Comparison of ENCODE assay signal across 9 cellular contexts in genomic region chr1:39491146-39491921, GRCh38. TPM values are rescaled to one million over a fixed set of nuclear protein-coding genes. Genes with fewer than 3 reads are reported as not detected.
A peak's percentile ranks its signal among the peaks of the same experiment; 100 is the strongest.
DNase-seq lines count a peak whose midpoint lies in the region; ATAC-seq and TF ChIP-seq lines count a peak whose summit lies in the region.
"Had no signal": no experiment of that assay in that cellular context is flagged by ENCODE, and none has a peak within 500 bp of the region (broad histone marks: within the 10 kb centered on the region; RNA-seq: fewer than 3 reads in every experiment).

Gene BMP8A (plus strand): TSS chr1:39491636. CDS start chr1:39491992, 356 bp downstream.

- peaks cover 22% of the 10 kb centered on the region for H3K27me3 Mint-ChIP-seq in endothelial cell (ENCODE audit: unreplicated experiment)
- peaks cover 8 to 10% of the 10 kb centered on the region in 2 donors for H3K27me3 Mint-ChIP-seq in natural killer cell treated with Interleukin-12 subunit alpha and Interleukin-12 subunit beta and Interleukin-15 and Interleukin-18, amount 100 ng/mL, for 72 hours

- no peaks in the 10 kb centered on the region for H3K4me1 Mint-ChIP-seq in endothelial cell (ENCODE audit: unreplicated experiment)
- H3K4me1 Mint-ChIP-seq in natural killer cell treated with Interleukin-12 subunit alpha and Interleukin-12 subunit beta and Interleukin-15 and Interleukin-18, amount 100 ng/mL, for 72 hours (ENCODE audit: low read depth in 2 of 2) = peaks cover 3 to 12% of the 10 kb centered on the region in 2 donors

- peaks cover 4% of the 10 kb centered on the region for H3K36me3 Mint-ChIP-seq in endothelial cell (ENCODE audit: low read depth, unreplicated experiment)
- H3K36me3 Mint-ChIP-seq in natural killer cell treated with Interleukin-12 subunit alpha and Interleukin-12 subunit beta and Interleukin-15 and Interleukin-18, amount 100 ng/mL, for 72 hours = no peaks in the 10 kb centered on the region

- DNase-seq in SKM-1 treated with dmso at 0.1 percent for 144 hours (lab: John Stamatoyannopoulos, UW; ENCODE audit: unreplicated experiment) = peak; percentile 16
- DNase-seq in SKM-1 (lab: John Stamatoyannopoulos, UW; ENCODE audit: unreplicated experiment) = no peak
- DNase-seq in NCI-H510A treated with DMSO at 0.1 percent for 48 hours (lab: John Stamatoyannopoulos, UW) = peak; percentile 99
- DNase-seq in activated CD8-positive, alpha-beta memory T cell treated with anti-CD3 and anti-CD28 coated beads for 24 hours = peak; percentile 88
- DNase-seq in endothelial cell (ENCODE audit: low spot score) = peak; percentile 70
- DNase-seq in natural killer cell treated with Interleukin-12 subunit alpha and Interleukin-12 subunit beta and Interleukin-15 and Interleukin-18, amount 100 ng/mL, for 72 hours (ENCODE audit: low spot score) = peak; percentile 85
- DNase-seq in stimulated activated naive CD8-positive, alpha-beta T cell treated with anti-CD3 and anti-CD28 coated beads, Interleukin-15, Interleukin-2, amounts not matched to agents 100 U/mL and 50 U/mL, for 24 hours = peak; percentile 81

- peak; percentile 68 for ATAC-seq in HG03039 (IDR thresholded peaks at IDR 0.05; ENCODE audit: unreplicated experiment)
- ATAC-seq in natural killer cell treated with Interleukin-12 subunit alpha and Interleukin-12 subunit beta and Interleukin-15 and Interleukin-18, amount 100 ng/mL, for 72 hours = peak; percentile 93 to 95
- ATAC-seq in stimulated activated naive CD8-positive, alpha-beta T cell treated with anti-CD3 and anti-CD28 coated beads, Interleukin-15, Interleukin-2, amounts not matched to agents 100 U/mL and 50 U/mL, for 24 hours = peak; percentile 85

- H3K9me3 Mint-ChIP-seq in endothelial cell (ENCODE audit: unreplicated experiment) = no peaks in the 10 kb centered on the region
- H3K9me3 Mint-ChIP-seq in natural killer cell treated with Interleukin-12 subunit alpha and Interleukin-12 subunit beta and Interleukin-15 and Interleukin-18, amount 100 ng/mL, for 72 hours = no peaks in the 10 kb centered on the region

- peak within 1 kb of the TSS; percentile 74 for H3K4me3 Mint-ChIP-seq in endothelial cell (ENCODE audit: unreplicated experiment)
- H3K4me3 Mint-ChIP-seq in natural killer cell treated with Interleukin-12 subunit alpha and Interleukin-12 subunit beta and Interleukin-15 and Interleukin-18, amount 100 ng/mL, for 72 hours = peak within 1 kb of the TSS; percentile 62

- H3K27ac Mint-ChIP-seq in endothelial cell (ENCODE audit: unreplicated experiment) = no peak within 1 kb of the TSS
- no peak within 1 kb of the TSS for H3K27ac Mint-ChIP-seq in natural killer cell treated with Interleukin-12 subunit alpha and Interleukin-12 subunit beta and Interleukin-15 and Interleukin-18, amount 100 ng/mL, for 72 hours

- TF ChIP-seq CTCF in endothelial cell (IDR thresholded peaks at IDR 0.05; ENCODE audit: unreplicated experiment) = no peak

RNA-seq across cellular contexts. Expression of gene BMP8A, which starts in this region (rescaled TPM):
- not detected for total RNA-seq in endothelial cell (ENCODE audit: unreplicated experiment)
- total RNA-seq in natural killer cell treated with Interleukin-12 subunit alpha and Interleukin-12 subunit beta and Interleukin-15 and Interleukin-18, amount 100 ng/mL, for 72 hours = under 1 TPM in 1 of 2 donors, not detected in 1; 0.24 TPM
- total RNA-seq: subcutaneous adipose tissue had no signal

Comparison
In these comparisons a context has a peak if more than half of its experiments do, and no peak if none do; other contexts are left out.
1. Peak in DNase-seq in endothelial cell; RNA of the gene not detected or under 1 TPM.
2. Peak in DNase-seq and ATAC-seq in natural killer cell treated with Interleukin-12 subunit alpha and Interleukin-12 subunit beta and Interleukin-15 and Interleukin-18, amount 100 ng/mL, for 72 hours; RNA of the gene not detected or under 1 TPM.